In genomic region chr1:178501705-178502329, GRCh38 we compare ENCODE assay signal across 10 cellular contexts. TPM values are rescaled to one million over a fixed set of nuclear protein-coding genes. Genes with fewer than 3 reads are reported as not detected.
DNase-seq lines count a peak whose midpoint lies in the region; ATAC-seq and TF ChIP-seq lines count a peak whose summit lies in the region.
"Had no signal": no experiment of that assay in that cellular context is flagged by ENCODE, and none has a peak within 500 bp of the region (broad histone marks: within the 10 kb centered on the region; RNA-seq: fewer than 3 reads in every experiment).

No MANE protein-coding gene starts in this region.

- DNase-seq in CD4-positive, alpha-beta memory T cell = peak in 3 of 5 donors; percentile 3 to 13 (median 9)
- DNase-seq in GM19240 (ENCODE audit: insufficient read length, low spot score) (peak; percentile 88), NCI-H524 (lab: John Stamatoyannopoulos, UW) (peak; percentile 23 to 76), fibroblast of peridontal ligament (ENCODE audit: extremely low read depth) (peak; percentile 71), neural crest cell (ENCODE audit: low read depth, low spot score) (peak; percentile 83), thyroid gland (peak; percentile 68 to 81)
- DNase-seq in activated CD8-positive, alpha-beta memory T cell treated with anti-CD3 and anti-CD28 coated beads for 4 hours (ENCODE audit: low read depth in 2 of 2) = peak; percentile 5 to 15

- TF ChIP-seq CTCF in neural crest cell (conservative IDR thresholded peaks at IDR 0.05) (peak; percentile 86), thyroid gland (IDR thresholded peaks at IDR 0.05) (peak; percentile 58 to 89 (median 74))

- no peaks in the 10 kb centered on the region for H3K36me3 ChIP-seq in CD4-positive, alpha-beta memory T cell (ENCODE audit: insufficient read depth, low read length)
- H3K36me3 ChIP-seq in thyroid gland = no peaks in the 10 kb centered on the region

- H3K4me3 ChIP-seq in CD4-positive, alpha-beta memory T cell (ENCODE audit: low read length in 2 of 2) = no peak overlapping the region
- H3K4me3 ChIP-seq in thyroid gland (replicated peaks in 1 of 3) = no peak overlapping the region

- no peaks in the 10 kb centered on the region for H3K4me1 ChIP-seq in CD4-positive, alpha-beta memory T cell (ENCODE audit: insufficient read depth, low read length)
- no peaks in the 10 kb centered on the region for H3K4me1 ChIP-seq in thyroid gland

- no peaks in the 10 kb centered on the region for H3K9me3 ChIP-seq in CD4-positive, alpha-beta memory T cell (ENCODE audit: control insufficient read depth in 1 of 2, low read length in 2 of 2)
- H3K9me3 ChIP-seq in thyroid gland = no peaks in the 10 kb centered on the region

- peak; percentile 78 for ATAC-seq in HG03280 (IDR thresholded peaks at IDR 0.05; ENCODE audit: unreplicated experiment)

- WGBS in thyroid gland, 2 donors = 13 to 23% methylated on average over 5 of the region's 5 CpGs

- intact Hi-C loops in CD4-positive, alpha-beta memory T cell (cut with micrococcal nuclease) = loop anchor here (2.0 kb wide), 1 partner anchor 191 kb away; no protein-coding TSS in a partner anchor
- intact Hi-C loops in thyroid gland (cut with DNase I) = loop anchor here (5.0 kb wide), 1 partner anchor 190 kb away; no protein-coding TSS in a partner anchor

- CTCF ChIA-PET in CD4-positive, alpha-beta memory T cell (lab: Charles Lee; ENCODE audit: partially characterized antibody) = interaction anchor here (0.7 to 1.9 kb wide), 6 partner anchors 14 to 41 kb away, joined by 3 to 4 read pairs (median 4); no protein-coding TSS in a partner anchor

- peaks cover 0 to 5% of the 10 kb centered on the region in 2 donors for H3K27me3 Mint-ChIP-seq in CD4-positive, alpha-beta memory T cell
- H3K27me3 Mint-ChIP-seq in neural crest cell (ENCODE audit: low read depth) = no peaks in the 10 kb centered on the region

- no peak overlapping the region for H3K27ac Mint-ChIP-seq in CD4-positive, alpha-beta memory T cell
- no peak overlapping the region for H3K27ac Mint-ChIP-seq in neural crest cell (ENCODE audit: unreplicated experiment)
- H3K27ac Mint-ChIP-seq: T-helper 1 cell treated with Interleukin-12 subunit alpha and Interleukin-12 subunit beta and Interleukin-4 antibody, amounts not matched to agents 30 μg/mL and 1 μg/mL, for 36 hours had no signal

- H3K9me3 Mint-ChIP-seq in CD4-positive, alpha-beta memory T cell = no peaks in the 10 kb centered on the region
- H3K9me3 Mint-ChIP-seq in neural crest cell = no peaks in the 10 kb centered on the region
- H3K9me3 Mint-ChIP-seq: T-helper 1 cell treated with Interleukin-12 subunit alpha and Interleukin-12 subunit beta and Interleukin-4 antibody, amounts not matched to agents 30 μg/mL and 1 μg/mL, for 36 hours had no signal

- TF ChIP-seq POLR2A in thyroid gland (IDR thresholded peaks at IDR 0.05) = no peak

- H3K36me3 Mint-ChIP-seq in CD4-positive, alpha-beta memory T cell = no peaks in the 10 kb centered on the region
- H3K36me3 Mint-ChIP-seq in neural crest cell (ENCODE audit: low read depth) = no peaks in the 10 kb centered on the region

- POLR2A ChIA-PET in CD4-positive, alpha-beta memory T cell (lab: Charles Lee; ENCODE audit: partially characterized antibody) = no interaction called here

- no peaks in the 10 kb centered on the region for H3K27me3 ChIP-seq in CD4-positive, alpha-beta memory T cell (ENCODE audit: insufficient read depth, low read length)
- H3K27me3 ChIP-seq in thyroid gland = no peaks in the 10 kb centered on the region

- no peaks in the 10 kb centered on the region for H3K4me1 Mint-ChIP-seq in CD4-positive, alpha-beta memory T cell
- H3K4me1 Mint-ChIP-seq in neural crest cell = peaks cover 7% of the 10 kb centered on the region

- no peak overlapping the region for H3K4me3 Mint-ChIP-seq in CD4-positive, alpha-beta memory T cell
- no peak overlapping the region for H3K4me3 Mint-ChIP-seq in neural crest cell
- H3K4me3 Mint-ChIP-seq: T-helper 1 cell treated with Interleukin-12 subunit alpha and Interleukin-12 subunit beta and Interleukin-4 antibody, amounts not matched to agents 30 μg/mL and 1 μg/mL, for 36 hours had no signal

- no peak overlapping the region for H3K27ac ChIP-seq in CD4-positive, alpha-beta memory T cell (ENCODE audit: low read depth, low read length)
- H3K27ac ChIP-seq in thyroid gland = no peak overlapping the region

RNA-seq across cellular contexts. Expression of gene CLEC20A, which starts 5.1 kb away (rescaled TPM):
- total RNA-seq in CD4-positive, alpha-beta memory T cell = not detected
- polyA plus RNA-seq in CD4-positive, alpha-beta memory T cell = not detected
- total RNA-seq in neural crest cell (not detected in 2 replicates), thyroid gland (not detected)

RNA-seq across cellular contexts. Expression of gene TEX35, which starts 11.1 kb away (rescaled TPM):
- total RNA-seq in CD4-positive, alpha-beta memory T cell = not detected
- under 1 TPM in 1 of 2 donors, not detected in 1; 0.16 TPM for polyA plus RNA-seq in CD4-positive, alpha-beta memory T cell
- total RNA-seq in neural crest cell = not detected in 2 replicates
- total RNA-seq in thyroid gland = not detected
- polyA plus RNA-seq: urinary bladder had no signal

Comparison
In these comparisons a context has a peak if more than half of its experiments do, and no peak if none do; other contexts are left out.
1. DNase-seq: peak in every context shown above with its lines; median percentile 88 in GM19240; 83 in neural crest cell; 74 in thyroid gland; 71 in fibroblast of peridontal ligament; 50 in NCI-H524; 10 in activated CD8-positive, alpha-beta memory T cell treated with anti-CD3 and anti-CD28 coated beads for 4 hours; 9 in CD4-positive, alpha-beta memory T cell.